1 cellular context compared by ENCODE assay signal in genomic region chr19:11242864-11243797, GRCh38.
TF ChIP-seq lines count a peak whose summit lies in the region.

No MANE protein-coding gene starts in this region.

TF ChIP-seq in HepG2, 621 proteins besides CTCF, POLR2A, EP300 and RAD21 (continued from another document and continues in another):
- TF ChIP-seq, protein P1, sequence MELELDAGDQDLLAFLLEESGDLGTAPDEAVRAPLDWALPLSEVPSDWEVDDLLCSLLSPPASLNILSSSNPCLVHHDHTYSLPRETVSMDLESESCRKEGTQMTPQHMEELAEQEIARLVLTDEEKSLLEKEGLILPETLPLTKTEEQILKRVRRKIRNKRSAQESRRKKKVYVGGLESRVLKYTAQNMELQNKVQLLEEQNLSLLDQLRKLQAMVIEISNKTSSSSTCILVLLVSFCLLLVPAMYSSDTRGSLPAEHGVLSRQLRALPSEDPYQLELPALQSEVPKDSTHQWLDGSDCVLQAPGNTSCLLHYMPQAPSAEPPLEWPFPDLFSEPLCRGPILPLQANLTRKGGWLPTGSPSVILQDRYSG (CRISPR knock-in tag; IDR thresholded peaks at IDR 0.05): no peak
- TF ChIP-seq AHDC1 (CRISPR knock-in tag; IDR thresholded peaks at IDR 0.05; ENCODE audit: borderline replicate concordance) (no peak), KAT8 (CRISPR knock-in tag; IDR thresholded peaks at IDR 0.05) (peak; percentile 20; the same call in 1 of the 2 replicates), KDM2A (CRISPR knock-in tag; IDR thresholded peaks at IDR 0.05; ENCODE audit: borderline replicate concordance, low read depth) (peak; percentile 86), SNAPC2 (CRISPR knock-in tag; IDR thresholded peaks at IDR 0.05) (no peak), GZF1 (CRISPR knock-in tag; IDR thresholded peaks at IDR 0.05) (no peak), ZNF343 (CRISPR knock-in tag; IDR thresholded peaks at IDR 0.05) (no peak), ZFP36L1 (CRISPR knock-in tag; IDR thresholded peaks at IDR 0.05) (peak; percentile 70; the same call in 1 of the 2 replicates), ZBTB3 (CRISPR knock-in tag; IDR thresholded peaks at IDR 0.05; ENCODE audit: borderline replicate concordance, low read depth) (no peak), RARA (CRISPR knock-in tag; IDR thresholded peaks at IDR 0.05) (peak; percentile 10; the same call in 1 of the 2 replicates), ZBTB43 (CRISPR knock-in tag; conservative IDR thresholded peaks at IDR 0.05) (peak; percentile 49; the same call in 1 of the 2 replicates), TFDP2 (CRISPR knock-in tag; IDR thresholded peaks at IDR 0.05) (peak; percentile 29; the same call in 1 of the 2 replicates), MIER2 (CRISPR knock-in tag; IDR thresholded peaks at IDR 0.05) (no peak; the same call in 1 of the 2 replicates), SAP130 (CRISPR knock-in tag; IDR thresholded peaks at IDR 0.05; ENCODE audit: low read depth) (0 out of 2 replicates have a peak, but pooled peaks have one; percentile 31), GFI1 (CRISPR knock-in tag; IDR thresholded peaks at IDR 0.05; ENCODE audit: borderline replicate concordance) (no peak), ZNF331 (CRISPR knock-in tag; IDR thresholded peaks at IDR 0.05) (0 out of 2 replicates have a peak, but pooled peaks have one; percentile 9), RCOR2 (CRISPR knock-in tag; IDR thresholded peaks at IDR 0.05) (0 out of 2 replicates have a peak, but pooled peaks have one; percentile 9), ZBTB14 (CRISPR knock-in tag; IDR thresholded peaks at IDR 0.05) (no peak), KAT2B (IDR thresholded peaks at IDR 0.05; ENCODE audit: borderline replicate concordance, low read depth, low read length) (no peak), MEF2D (CRISPR knock-in tag; IDR thresholded peaks at IDR 0.05) (0 out of 2 replicates have a peak, but pooled peaks have one; percentile 13), FOXJ3 (CRISPR knock-in tag; IDR thresholded peaks at IDR 0.05; ENCODE audit: borderline replicate concordance) (no peak), IRF2 (CRISPR knock-in tag; IDR thresholded peaks at IDR 0.05) (0 out of 2 replicates have a peak, but pooled peaks have one; percentile 9), ZBTB1 (CRISPR knock-in tag; IDR thresholded peaks at IDR 0.05; ENCODE audit: borderline replicate concordance) (no peak), RFXAP (CRISPR knock-in tag; IDR thresholded peaks at IDR 0.05; ENCODE audit: borderline replicate concordance) (peak; percentile 51; the same call in 1 of the 2 replicates), KLF15 (CRISPR knock-in tag; IDR thresholded peaks at IDR 0.05; ENCODE audit: borderline replicate concordance) (no peak), BORCS8-MEF2B (CRISPR knock-in tag; IDR thresholded peaks at IDR 0.05) (peak; percentile 33; the same call in 1 of the 2 replicates), ATF2 (CRISPR knock-in tag; IDR thresholded peaks at IDR 0.05) (0 out of 2 replicates have a peak, but pooled peaks have one; percentile 8), ZBTB38 (CRISPR knock-in tag; IDR thresholded peaks at IDR 0.05) (peak; percentile 46; the same call in 1 of the 2 replicates), POLR2G (IDR thresholded peaks at IDR 0.05; ENCODE audit: low read depth, low read length) (no peak; the same call in 1 of the 2 replicates), JUND (CRISPR knock-in tag; IDR thresholded peaks at IDR 0.05) (0 out of 2 replicates have a peak, but pooled peaks have one; percentile 23), ZNF83 (CRISPR knock-in tag; IDR thresholded peaks at IDR 0.05; ENCODE audit: borderline replicate concordance) (no peak), NCOA1 (CRISPR knock-in tag; IDR thresholded peaks at IDR 0.05) (no peak), SMC3 (IDR thresholded peaks at IDR 0.05; ENCODE audit: low read length) (no peak)
- TF ChIP-seq, protein P2, sequence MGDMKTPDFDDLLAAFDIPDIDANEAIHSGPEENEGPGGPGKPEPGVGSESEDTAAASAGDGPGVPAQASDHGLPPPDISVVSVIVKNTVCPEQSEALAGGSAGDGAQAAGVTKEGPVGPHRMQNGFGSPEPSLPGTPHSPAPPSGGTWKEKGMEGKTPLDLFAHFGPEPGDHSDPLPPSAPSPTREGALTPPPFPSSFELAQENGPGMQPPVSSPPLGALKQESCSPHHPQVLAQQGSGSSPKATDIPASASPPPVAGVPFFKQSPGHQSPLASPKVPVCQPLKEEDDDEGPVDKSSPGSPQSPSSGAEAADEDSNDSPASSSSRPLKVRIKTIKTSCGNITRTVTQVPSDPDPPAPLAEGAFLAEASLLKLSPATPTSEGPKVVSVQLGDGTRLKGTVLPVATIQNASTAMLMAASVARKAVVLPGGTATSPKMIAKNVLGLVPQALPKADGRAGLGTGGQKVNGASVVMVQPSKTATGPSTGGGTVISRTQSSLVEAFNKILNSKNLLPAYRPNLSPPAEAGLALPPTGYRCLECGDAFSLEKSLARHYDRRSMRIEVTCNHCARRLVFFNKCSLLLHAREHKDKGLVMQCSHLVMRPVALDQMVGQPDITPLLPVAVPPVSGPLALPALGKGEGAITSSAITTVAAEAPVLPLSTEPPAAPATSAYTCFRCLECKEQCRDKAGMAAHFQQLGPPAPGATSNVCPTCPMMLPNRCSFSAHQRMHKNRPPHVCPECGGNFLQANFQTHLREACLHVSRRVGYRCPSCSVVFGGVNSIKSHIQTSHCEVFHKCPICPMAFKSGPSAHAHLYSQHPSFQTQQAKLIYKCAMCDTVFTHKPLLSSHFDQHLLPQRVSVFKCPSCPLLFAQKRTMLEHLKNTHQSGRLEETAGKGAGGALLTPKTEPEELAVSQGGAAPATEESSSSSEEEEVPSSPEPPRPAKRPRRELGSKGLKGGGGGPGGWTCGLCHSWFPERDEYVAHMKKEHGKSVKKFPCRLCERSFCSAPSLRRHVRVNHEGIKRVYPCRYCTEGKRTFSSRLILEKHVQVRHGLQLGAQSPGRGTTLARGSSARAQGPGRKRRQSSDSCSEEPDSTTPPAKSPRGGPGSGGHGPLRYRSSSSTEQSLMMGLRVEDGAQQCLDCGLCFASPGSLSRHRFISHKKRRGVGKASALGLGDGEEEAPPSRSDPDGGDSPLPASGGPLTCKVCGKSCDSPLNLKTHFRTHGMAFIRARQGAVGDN (CRISPR knock-in tag; IDR thresholded peaks at IDR 0.05): peak; percentile 95
- TF ChIP-seq, protein P3, sequence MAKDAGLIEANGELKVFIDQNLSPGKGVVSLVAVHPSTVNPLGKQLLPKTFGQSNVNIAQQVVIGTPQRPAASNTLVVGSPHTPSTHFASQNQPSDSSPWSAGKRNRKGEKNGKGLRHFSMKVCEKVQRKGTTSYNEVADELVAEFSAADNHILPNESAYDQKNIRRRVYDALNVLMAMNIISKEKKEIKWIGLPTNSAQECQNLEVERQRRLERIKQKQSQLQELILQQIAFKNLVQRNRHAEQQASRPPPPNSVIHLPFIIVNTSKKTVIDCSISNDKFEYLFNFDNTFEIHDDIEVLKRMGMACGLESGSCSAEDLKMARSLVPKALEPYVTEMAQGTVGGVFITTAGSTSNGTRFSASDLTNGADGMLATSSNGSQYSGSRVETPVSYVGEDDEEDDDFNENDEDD (CRISPR knock-in tag; IDR thresholded peaks at IDR 0.05; ENCODE audit: borderline replicate concordance): no peak
- TF ChIP-seq, protein P4, sequence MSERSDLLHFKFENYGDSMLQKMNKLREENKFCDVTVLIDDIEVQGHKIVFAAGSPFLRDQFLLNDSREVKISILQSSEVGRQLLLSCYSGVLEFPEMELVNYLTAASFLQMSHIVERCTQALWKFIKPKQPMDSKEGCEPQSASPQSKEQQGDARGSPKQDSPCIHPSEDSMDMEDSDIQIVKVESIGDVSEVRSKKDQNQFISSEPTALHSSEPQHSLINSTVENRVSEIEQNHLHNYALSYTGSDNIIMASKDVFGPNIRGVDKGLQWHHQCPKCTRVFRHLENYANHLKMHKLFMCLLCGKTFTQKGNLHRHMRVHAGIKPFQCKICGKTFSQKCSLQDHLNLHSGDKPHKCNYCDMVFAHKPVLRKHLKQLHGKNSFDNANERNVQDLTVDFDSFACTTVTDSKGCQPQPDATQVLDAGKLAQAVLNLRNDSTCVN (CRISPR knock-in tag; IDR thresholded peaks at IDR 0.05; ENCODE audit: borderline replicate concordance): no peak
- TF ChIP-seq, protein P5, sequence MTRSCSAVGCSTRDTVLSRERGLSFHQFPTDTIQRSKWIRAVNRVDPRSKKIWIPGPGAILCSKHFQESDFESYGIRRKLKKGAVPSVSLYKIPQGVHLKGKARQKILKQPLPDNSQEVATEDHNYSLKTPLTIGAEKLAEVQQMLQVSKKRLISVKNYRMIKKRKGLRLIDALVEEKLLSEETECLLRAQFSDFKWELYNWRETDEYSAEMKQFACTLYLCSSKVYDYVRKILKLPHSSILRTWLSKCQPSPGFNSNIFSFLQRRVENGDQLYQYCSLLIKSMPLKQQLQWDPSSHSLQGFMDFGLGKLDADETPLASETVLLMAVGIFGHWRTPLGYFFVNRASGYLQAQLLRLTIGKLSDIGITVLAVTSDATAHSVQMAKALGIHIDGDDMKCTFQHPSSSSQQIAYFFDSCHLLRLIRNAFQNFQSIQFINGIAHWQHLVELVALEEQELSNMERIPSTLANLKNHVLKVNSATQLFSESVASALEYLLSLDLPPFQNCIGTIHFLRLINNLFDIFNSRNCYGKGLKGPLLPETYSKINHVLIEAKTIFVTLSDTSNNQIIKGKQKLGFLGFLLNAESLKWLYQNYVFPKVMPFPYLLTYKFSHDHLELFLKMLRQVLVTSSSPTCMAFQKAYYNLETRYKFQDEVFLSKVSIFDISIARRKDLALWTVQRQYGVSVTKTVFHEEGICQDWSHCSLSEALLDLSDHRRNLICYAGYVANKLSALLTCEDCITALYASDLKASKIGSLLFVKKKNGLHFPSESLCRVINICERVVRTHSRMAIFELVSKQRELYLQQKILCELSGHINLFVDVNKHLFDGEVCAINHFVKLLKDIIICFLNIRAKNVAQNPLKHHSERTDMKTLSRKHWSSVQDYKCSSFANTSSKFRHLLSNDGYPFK (CRISPR knock-in tag; IDR thresholded peaks at IDR 0.05; ENCODE audit: borderline replicate concordance): peak; percentile 12; the same call in 1 of the 2 replicates
